Comparison of ENCODE assay signal across 35 cellular contexts in the genomic region with DNA sequence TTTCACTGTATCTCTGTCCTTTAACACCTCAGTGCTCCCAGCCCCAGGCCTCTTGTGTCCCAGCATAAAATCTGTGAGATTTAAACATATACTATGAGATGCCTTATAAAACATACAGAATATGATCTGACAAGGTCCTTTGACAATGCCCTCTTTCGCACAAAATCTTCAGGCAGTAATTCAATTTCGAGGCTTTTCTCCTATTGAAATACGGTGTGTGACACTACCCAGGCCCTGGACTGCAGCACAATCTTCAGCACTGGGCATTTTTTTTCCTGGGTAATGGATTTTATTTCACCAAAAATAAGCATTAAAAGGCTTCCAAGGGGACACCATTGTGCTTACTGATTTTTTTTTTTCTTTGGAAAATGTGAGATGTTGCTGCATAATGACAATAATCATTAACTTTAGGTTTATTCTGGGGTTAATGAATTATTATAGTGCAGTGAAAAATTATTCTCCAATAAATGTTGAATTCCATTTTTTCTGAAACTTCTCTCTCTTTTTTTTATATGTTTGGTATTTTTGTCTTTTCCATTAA. TPM values are rescaled to one million over a fixed set of nuclear protein-coding genes. Genes with fewer than 3 reads are reported as not detected.
"Had no signal": no experiment of that assay in that cellular context is flagged by ENCODE, and none has a peak within 500 bp of the region (broad histone marks: within the 10 kb centered on the region; RNA-seq: fewer than 3 reads in every experiment).

No MANE protein-coding gene starts in this region.

- H3K27ac ChIP-seq: epithelial cell of prostate, esophagus squamous epithelium, gastroesophageal sphincter, WERI-Rb-1 had no signal

- H3K9me3 ChIP-seq: esophagus squamous epithelium, gastroesophageal sphincter had no signal

- H3K27me3 ChIP-seq: esophagus squamous epithelium, gastroesophageal sphincter had no signal

- DNase-seq: activated B cell treated with CpG ODN at 0.5 μM for 24 hours; activated CD4-positive, alpha-beta T cell treated with anti-CD3 and anti-CD28 coated beads for 48 hours; activated CD4-positive, alpha-beta T cell treated with anti-CD3 and anti-CD28 coated beads, Interleukin-2, amount 50 U/mL, for 1 hour; activated CD4-positive, alpha-beta T cell treated with anti-CD3 and anti-CD28 coated beads, Interleukin-2, amount 50 U/mL, for 48 hours; activated CD8-positive, alpha-beta memory T cell treated with anti-CD3 and anti-CD28 coated beads for 24 hours; activated CD8-positive, alpha-beta T cell treated with anti-CD3 and anti-CD28 coated beads for 36 hours; activated effector memory CD4-positive, alpha-beta T cell treated with Interleukin-2 at 50 U/mL for 16 hours; activated gamma-delta T cell treated with Interleukin-2 at 50 U/mL for 16 hours; activated naive CD4-positive, alpha-beta T cell treated with anti-CD3 and anti-CD28 coated beads, Interleukin-2, amount 50 U/mL, for 16 hours; activated naive CD4-positive, alpha-beta T cell treated with Interleukin-2 at 50 U/mL for 16 hours; activated T-cell treated with anti-CD3 and anti-CD28 coated beads, Interleukin-2, amount 50 U/mL, for 4 hours; amniotic stem cell; anterior cingulate cortex; caudate nucleus; cortex of kidney; dermis blood vessel endothelial cell; effector CD4-positive, alpha-beta T cell; effector memory CD8-positive, alpha-beta T cell; esophagus squamous epithelium; foreskin melanocyte; T-helper 1 cell; T-helper 17 cell; T1000; WERI-Rb-1 had no signal

- H3K4me1 ChIP-seq: esophagus squamous epithelium, gastroesophageal sphincter had no signal

- H3K36me3 ChIP-seq: esophagus squamous epithelium, gastroesophageal sphincter, WERI-Rb-1 had no signal

- H3K4me3 ChIP-seq: esophagus squamous epithelium, gastroesophageal sphincter had no signal

- ATAC-seq: activated CD4-positive, CD25-positive, alpha-beta regulatory T cell treated with anti-CD3 and anti-CD28 coated beads, Interleukin-2, amount 50 U/mL, for 24 hours; activated CD8-positive, alpha-beta T cell treated with anti-CD3 and anti-CD28 coated beads for 36 hours; activated T-cell treated with anti-CD3 and anti-CD28 coated beads, Interleukin-2, amount 50 U/mL, for 4 hours; activated T-helper 17 cell treated with anti-CD3 and anti-CD28 coated beads, Interleukin-2, amount 50 U/mL, for 72 hours; effector memory CD8-positive, alpha-beta T cell; gastroesophageal sphincter; T-helper 17 cell had no signal

- FAIRE-seq: astrocyte, colon, endometrium, endothelial cell of umbilical vein had no signal

RNA-seq across cellular contexts. Expression of a gene that starts 40.9 kb away (rescaled TPM):
- total RNA-seq: activated B cell treated with CpG ODN at 0.5 μM for 24 hours; activated CD8-positive, alpha-beta T cell treated with anti-CD3 and anti-CD28 coated beads for 36 hours; activated T-cell treated with anti-CD3 and anti-CD28 coated beads, Interleukin-2, amount 50 U/mL, for 4 hours; activated T-helper 17 cell treated with anti-CD3 and anti-CD28 coated beads, Interleukin-2, amount 50 U/mL, for 72 hours; astrocyte; chondrocyte; endothelial cell of umbilical vein; fibroblast of lung; fibroblast of villous mesenchyme; T-helper 17 cell had no signal
- polyA plus RNA-seq: fibroblast of lung had no signal
